Comparison of ENCODE assay signal across 9 cellular contexts in the genomic region with DNA sequence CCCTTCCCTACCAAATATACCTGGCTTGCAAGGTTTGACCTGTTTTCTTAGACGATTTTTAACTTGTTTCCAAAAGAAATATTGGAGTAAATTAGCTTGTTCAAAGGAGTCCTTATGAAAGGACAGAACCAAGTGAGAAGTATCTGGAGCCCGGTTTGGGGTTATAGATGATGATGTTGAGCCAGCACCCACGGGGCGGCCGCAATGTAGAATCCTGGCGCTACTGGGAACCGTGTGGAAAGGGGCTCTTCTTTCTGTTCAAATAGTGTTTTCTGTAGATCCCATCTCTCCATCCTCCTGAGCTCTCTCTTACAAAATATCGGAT. TPM values are rescaled to one million over a fixed set of nuclear protein-coding genes. Genes with fewer than 3 reads are reported as not detected.
DNase-seq lines count a peak whose midpoint lies in the region; ATAC-seq, FAIRE-seq and TF ChIP-seq lines count a peak whose summit lies in the region.
"Had no signal": no experiment of that assay in that cellular context is flagged by ENCODE, and none has a peak within 500 bp of the region (broad histone marks: within the 10 kb centered on the region; RNA-seq: fewer than 3 reads in every experiment).

No MANE protein-coding gene starts in this region.

- H3K27ac ChIP-seq in A549 (peak overlapping the region; percentile 75 to 88), mucosa of rectum (ENCODE audit: low read depth in 2 of 2, low read length in 2 of 2) (peak overlapping the region in 1 of 2 donors; percentile 18)

- no peak for DNase-seq in A549 (ENCODE audit: low read depth in 1 of 2, low spot score in 1 of 2)
- no peak for DNase-seq in cardiac fibroblast (ENCODE audit: low read depth in 2 of 2)
- DNase-seq in NCI-H1105 treated with DMSO at 0.1 percent for 48 hours (lab: John Stamatoyannopoulos, UW), result no peak
- no peak for DNase-seq in KG1 (lab: John Stamatoyannopoulos, UW)
- DNase-seq in A172 (ENCODE audit: low spot score), result no peak

- H3K4me1 ChIP-seq in A549, result peaks cover 15% of the 10 kb centered on the region; the same call in 2 of the 3 replicates
- peaks cover 24 to 30% of the 10 kb centered on the region in 2 donors for H3K4me1 ChIP-seq in mucosa of rectum (ENCODE audit: control insufficient read depth in 2 of 2, insufficient read depth in 2 of 2, low read length in 2 of 2)

- peak overlapping the region; percentile 84 for H3K4me2 ChIP-seq in A549

- H3K9me3 ChIP-seq in A549 (0 out of 3 replicates have a peak, but pooled peaks cover 4% of the 10 kb centered on the region), mucosa of rectum (ENCODE audit: control insufficient read depth in 2 of 2, low read length in 2 of 2) (no peaks in the 10 kb centered on the region)

- H3K27me3 ChIP-seq in mucosa of rectum (ENCODE audit: control insufficient read depth in 2 of 2, insufficient read depth in 2 of 2, low read length in 2 of 2), result no peaks in the 10 kb centered on the region

- CTCF ChIA-PET in A549 (lab: Yijun Ruan, JAX), result interaction anchor here (0.8 to 10.0 kb wide), 13 partner anchors 9 to 353 kb away, joined by 3 to 102 read pairs (median 3); no protein-coding TSS in a partner anchor

- TF ChIP-seq RAD21 in A549 (conservative IDR thresholded peaks at IDR 0.05 in 1 of 2, IDR thresholded peaks at IDR 0.05 in 1 of 2), result no peak

- TF ChIP-seq POLR2A in A549 (IDR thresholded peaks at IDR 0.05; ENCODE audit: low read length), result no peak

- 4% methylated on average over 8 of the region's 8 CpGs for WGBS in A549 (ENCODE audit: missing lambda C conversion rate)

- no peak for TF ChIP-seq EP300 in A549 (IDR thresholded peaks at IDR 0.05)

- POLR2A ChIA-PET in A549 (lab: Yijun Ruan, JAX), result interaction anchor here (0.6 to 2.2 kb wide), 8 partner anchors 9 to 230 kb away, joined by 3 to 8 read pairs (median 4); no protein-coding TSS in a partner anchor

- FAIRE-seq in A549 (lab: Jason Lieb, UNC), result no peak
- FAIRE-seq: TTC549 had no signal

- H3K9ac ChIP-seq in mucosa of rectum (ENCODE audit: low read depth in 1 of 2, low read length in 2 of 2), result peak overlapping the region; percentile 52 to 73

- ATAC-seq in A549, result peak; percentile 2 to 15; a peak in 3 of 6 replicates
- peak; percentile 5 for ATAC-seq in HG03135 (IDR thresholded peaks at IDR 0.05; ENCODE audit: unreplicated experiment)
- no peak for ATAC-seq in HG03045 (IDR thresholded peaks at IDR 0.05; ENCODE audit: unreplicated experiment)

- peaks cover 20 to 23% of the 10 kb centered on the region in 2 donors for H3K36me3 ChIP-seq in mucosa of rectum (ENCODE audit: control insufficient read depth in 2 of 2, insufficient read depth in 2 of 2, low read length in 2 of 2)

- TF ChIP-seq CTCF in A549 (IDR thresholded peaks at IDR 0.05) (no peak), cardiac fibroblast (IDR thresholded peaks at IDR 0.05; ENCODE audit: low read depth, low read length) (no peak)

- H3K4me3 ChIP-seq in A549, result peak overlapping the region; percentile 87
- H3K4me3 ChIP-seq in cardiac fibroblast (replicated peaks in 1 of 2; ENCODE audit: low read depth in 2 of 2, low read length in 2 of 2), result peak overlapping the region; percentile 33 to 86
- peak overlapping the region; percentile 66 to 99 for H3K4me3 ChIP-seq in mucosa of rectum (ENCODE audit: low read length in 2 of 2)

TF ChIP-seq in A549, 52 proteins besides CTCF, POLR2A, EP300 and RAD21:
- TF ChIP-seq HEYL (CRISPR knock-in tag; IDR thresholded peaks at IDR 0.05), result no peak
- no peak for TF ChIP-seq TFCP2L1 (CRISPR knock-in tag; IDR thresholded peaks at IDR 0.05)

RNA-seq across cellular contexts. Expression of a gene that starts 0.5 kb away (rescaled TPM):
- 76.1 and 96.8 TPM in 2 replicates for polyA plus RNA-seq in A549 (2011; rRNA removed)
- 59.6 and 61.4 TPM in 2 replicates for polyA plus RNA-seq in A549 (2012; cell fraction: cytosol; rRNA removed)
- polyA plus RNA-seq in A549 (2012; cell fraction: nucleus; rRNA removed), result 43.5 and 62.0 TPM in 2 replicates
- polyA plus RNA-seq in A549 (2017; fragmentation: RNase III; extraction: RNeasy Plus Mini Kit Qiagen cat#74134 plus additional on column Dnase treatment), result 97.9 to 111 TPM (median 101 TPM) in 3 replicates
- 45.1 and 62.3 TPM in 2 replicates for polyA minus RNA-seq in A549 (2011; rRNA and poly(A)+ RNA removed)
- total RNA-seq in A172 (2014; rRNA removed; shearing (Covaris generic)), result 34.9 and 43.2 TPM in 2 replicates

RNA-seq across cellular contexts. Expression of a gene that starts 28.7 kb away (rescaled TPM):
- polyA plus RNA-seq in A549 (2011; rRNA removed) (0.09 and 0.17 TPM in 2 replicates), A549 (2017; fragmentation: RNase III; extraction: RNeasy Plus Mini Kit Qiagen cat#74134 plus additional on column Dnase treatment) (0.10 to 0.17 TPM (median 0.13 TPM) in 3 replicates)
- 0.05 and 0.14 TPM in 2 replicates for polyA plus RNA-seq in A549 (2012; cell fraction: cytosol; rRNA removed)
- polyA plus RNA-seq in A549 (2012; cell fraction: nucleus; rRNA removed), result 0.10 and 0.17 TPM in 2 replicates
- 0.08 and 0.10 TPM in 2 replicates for polyA minus RNA-seq in A549 (2011; rRNA and poly(A)+ RNA removed)
- total RNA-seq in A172 (2014; rRNA removed; shearing (Covaris generic)), result not detected in 2 replicates
